Comparison of ENCODE assay signal across 8 cellular contexts in the genomic region with DNA sequence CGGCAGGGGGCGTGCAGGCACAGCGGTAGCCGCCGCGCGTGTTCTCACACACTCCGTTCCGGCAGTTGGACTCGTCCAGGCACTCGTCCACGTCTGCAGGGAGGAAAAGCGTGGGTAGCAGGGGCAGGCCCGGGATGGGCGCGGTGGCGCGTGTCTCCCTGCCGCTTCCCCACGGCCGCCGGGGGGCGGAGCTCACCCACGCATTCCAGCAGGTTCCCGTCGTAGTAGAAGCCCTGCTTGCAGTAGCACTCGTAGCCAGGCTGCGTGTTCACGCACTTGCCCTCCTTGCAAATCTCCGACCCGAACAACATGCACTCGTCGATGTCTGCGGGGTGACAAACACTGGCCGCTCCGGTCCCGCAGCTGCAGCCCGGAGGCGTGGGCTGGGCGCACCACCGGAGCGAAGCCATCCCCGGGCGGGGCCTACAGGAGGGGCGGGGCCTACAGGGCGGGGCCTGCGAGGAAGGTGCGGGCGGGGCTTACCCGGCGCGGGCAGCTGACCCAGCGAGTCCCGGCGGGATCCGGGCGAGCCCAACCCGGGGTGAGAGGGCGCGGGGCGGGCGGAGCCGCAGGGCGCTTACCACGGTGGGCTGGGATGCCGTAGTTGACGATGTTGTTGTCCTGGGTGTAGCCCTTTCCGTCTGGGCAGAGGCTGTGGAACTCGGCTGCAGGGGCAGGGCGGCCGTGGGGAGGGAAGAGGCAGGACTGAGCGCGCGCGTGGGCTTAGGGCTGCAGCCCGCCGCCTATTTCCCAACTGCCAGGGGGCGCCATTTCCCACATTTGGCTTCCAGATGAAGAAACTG. TPM values are rescaled to one million over a fixed set of nuclear protein-coding genes. Genes with fewer than 3 reads are reported as not detected.
A peak's percentile ranks its signal among the peaks of the same experiment; 100 is the strongest.
DNase-seq lines count a peak whose midpoint lies in the region; ATAC-seq and TF ChIP-seq lines count a peak whose summit lies in the region.

No MANE protein-coding gene starts in this region.

- H3K56ac ChIP-seq in mesendoderm (ENCODE audit: low read length) = peak overlapping the region; percentile 93

- H4K5ac ChIP-seq in mesendoderm (ENCODE audit: low read length) = no peak overlapping the region

- peak overlapping the region; percentile 89 for H3K23ac ChIP-seq in mesendoderm (ENCODE audit: low read length)

- no peak overlapping the region for H2AK5ac ChIP-seq in mesendoderm (ENCODE audit: low read length)

- H2BK120ac ChIP-seq in mesendoderm (ENCODE audit: low read depth, low read length) = no peak overlapping the region

- H3K27me3 ChIP-seq in mesendoderm (ENCODE audit: insufficient read depth, low read length, poor library complexity) = no peaks in the 10 kb centered on the region

- H3K27ac ChIP-seq in mesendoderm (ENCODE audit: low read depth, low read length) = no peak overlapping the region

- ATAC-seq in HG03139 (IDR thresholded peaks at IDR 0.05; ENCODE audit: unreplicated experiment) = peak; percentile 51

- H4K8ac ChIP-seq in mesendoderm (ENCODE audit: low read depth, low read length) = no peak overlapping the region

- no peaks in the 10 kb centered on the region for H3K79me2 ChIP-seq in mesendoderm (ENCODE audit: control insufficient read depth, insufficient read depth, low read length)

- no peak overlapping the region for H3K4ac ChIP-seq in mesendoderm (ENCODE audit: low read depth, low read length)

- in situ Hi-C loops in GM18951 (cut with MboI; ENCODE audit: low sequenced_read_pairs, unreplicated experiment) = no loop called here

- no peak overlapping the region for H3K4me3 ChIP-seq in mesendoderm (ENCODE audit: low read length)

- no peak overlapping the region for H2BK5ac ChIP-seq in mesendoderm (ENCODE audit: low read length)

- H3K18ac ChIP-seq in mesendoderm (ENCODE audit: low read length) = no peak overlapping the region

- peak overlapping the region; percentile 69 for H3K9ac ChIP-seq in mesendoderm (ENCODE audit: low read length)

- H3K36me3 ChIP-seq in mesendoderm (ENCODE audit: control insufficient read depth, insufficient read depth, low read length) = peaks cover 3% of the 10 kb centered on the region

- H2BK15ac ChIP-seq in mesendoderm (replicated peaks; ENCODE audit: low read depth) = no peak overlapping the region

- no CpG with 5 or more reads among the region's 78 CpGs for WGBS in mesendoderm (ENCODE audit: extremely low coverage, insufficient coverage, low lambda C conversion rate)

- peak; percentile 69 for TF ChIP-seq POLR2A in GM18951 (IDR thresholded peaks at IDR 0.05; ENCODE audit: extremely low read depth, insufficient read depth, insufficient read length)

- peak overlapping the region; percentile 98 for H3K4me2 ChIP-seq in mesendoderm (ENCODE audit: low read length)

- DNase-seq in Ammon's horn (ENCODE audit: low spot score) (peak; percentile 91), NCI-H82 treated with DMSO at 0.1 percent for 48 hours (lab: John Stamatoyannopoulos, UW; ENCODE audit: unreplicated experiment) (peak; percentile 19), mesendoderm (peak; percentile 94)
- peak; percentile 96 for DNase-seq in activated CD8-positive, alpha-beta memory T cell treated with anti-CD3 and anti-CD28 coated beads for 24 hours
- DNase-seq in effector CD8-positive, alpha-beta T cell (lab: John Stamatoyannopoulos, UW) = peak; percentile 81
- DNase-seq in stimulated activated CD8-positive, alpha-beta memory T cell treated with anti-CD3 and anti-CD28 coated beads, Interleukin-15, amount 100 ng/mL, for 1 hour (ENCODE audit: low read depth) = peak; percentile 80

- H3K79me1 ChIP-seq in mesendoderm (ENCODE audit: low read length) = no peaks in the 10 kb centered on the region

- H3K4me1 ChIP-seq in mesendoderm (ENCODE audit: control insufficient read depth, low read depth, low read length) = peaks cover 3% of the 10 kb centered on the region

RNA-seq across cellular contexts. Expression of gene SCYL1, which starts 15.6 kb away (rescaled TPM):
- 50.0 TPM for polyA plus RNA-seq in mesendoderm (2013, experiment 1 of 2)
- 51.8 TPM for polyA plus RNA-seq in mesendoderm (2013, experiment 2 of 2)

RNA-seq across cellular contexts. Expression of gene LTBP3, which starts 17.7 kb away (rescaled TPM):
- polyA plus RNA-seq in mesendoderm (2013, experiment 1 of 2) = 4.6 TPM
- polyA plus RNA-seq in mesendoderm (2013, experiment 2 of 2) = 3.8 TPM

RNA-seq across cellular contexts. Expression of gene ZNRD2, which starts 29.8 kb away (rescaled TPM):
- polyA plus RNA-seq in mesendoderm (2013, experiment 1 of 2) = 110 TPM
- polyA plus RNA-seq in mesendoderm (2013, experiment 2 of 2) = 113 TPM

RNA-seq across cellular contexts. Expression of gene FAM89B, which starts 31.8 kb away (rescaled TPM):
- polyA plus RNA-seq in mesendoderm (2013, experiment 1 of 2) = 17.5 TPM
- polyA plus RNA-seq in mesendoderm (2013, experiment 2 of 2) = 17.1 TPM

RNA-seq across cellular contexts. Expression of gene EHBP1L1, which starts 35.4 kb away (rescaled TPM):
- 1.5 TPM for polyA plus RNA-seq in mesendoderm (2013, experiment 1 of 2)
- polyA plus RNA-seq in mesendoderm (2013, experiment 2 of 2) = 2.7 TPM

Comparison
In these comparisons a context has a peak if more than half of its experiments do, and no peak if none do; other contexts are left out.
1. DNase-seq: peak in every context shown above with its lines; median percentile 96 in activated CD8-positive, alpha-beta memory T cell treated with anti-CD3 and anti-CD28 coated beads for 24 hours; 94 in mesendoderm; 91 in Ammon's horn; 81 in effector CD8-positive, alpha-beta T cell; 80 in stimulated activated CD8-positive, alpha-beta memory T cell treated with anti-CD3 and anti-CD28 coated beads, Interleukin-15, amount 100 ng/mL, for 1 hour; 19 in NCI-H82 treated with DMSO at 0.1 percent for 48 hours.